In genomic region chr14:26394114-26394855, GRCh38 we compare ENCODE assay signal across 1 cellular context.
TF ChIP-seq lines count a peak whose summit lies in the region.

No MANE protein-coding gene starts in this region.

TF ChIP-seq in WTC11, 78 proteins besides CTCF, POLR2A, EP300 and RAD21 (continued from another document):
- no peak for TF ChIP-seq ATF2 (CRISPR knock-in tag; IDR thresholded peaks at IDR 0.05; ENCODE audit: borderline replicate concordance, low read depth)
- TF ChIP-seq ZNF396 (CRISPR knock-in tag; IDR thresholded peaks at IDR 0.05; ENCODE audit: borderline replicate concordance): no peak
TF ChIP-seq in WTC11: peak in this region for 0.
